20 cellular contexts compared by ENCODE assay signal in the genomic region with DNA sequence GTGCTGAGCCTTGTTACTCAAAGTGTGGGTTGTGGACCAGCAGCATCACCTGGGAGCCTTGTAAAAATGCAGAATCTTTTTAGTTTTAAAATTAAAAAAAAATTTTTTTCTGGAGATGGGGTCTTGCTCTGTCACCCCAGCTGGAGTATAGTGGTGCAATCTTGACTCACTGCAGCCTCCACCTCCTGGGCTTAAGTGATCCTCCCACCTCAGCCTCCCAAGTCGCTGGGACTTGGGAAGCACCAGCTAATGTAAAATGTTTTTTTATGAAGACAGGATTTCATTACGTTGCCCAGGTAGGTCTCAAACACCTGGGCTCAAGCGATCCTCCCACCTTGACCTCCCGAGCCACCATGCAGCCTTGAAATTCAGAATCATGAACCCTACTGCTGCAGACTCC. TPM values are rescaled to one million over a fixed set of nuclear protein-coding genes. Genes with fewer than 3 reads are reported as not detected.
A peak's percentile ranks its signal among the peaks of the same experiment; 100 is the strongest.
DNase-seq lines count a peak whose midpoint lies in the region; ATAC-seq, FAIRE-seq and TF ChIP-seq lines count a peak whose summit lies in the region.
"Had no signal": no experiment of that assay in that cellular context is flagged by ENCODE, and none has a peak within 500 bp of the region (broad histone marks: within the 10 kb centered on the region; RNA-seq: fewer than 3 reads in every experiment).

No MANE protein-coding gene starts in this region.

- H3K9ac ChIP-seq in HepG2 (ENCODE audit: insufficient read depth, low read depth, low read length): peak overlapping the region; percentile 73
- H3K9ac ChIP-seq: BLaER1 treated with 17β-estradiol and CSF1 and Interleukin-3, amounts not matched to agents 10 nM and 100 nM had no signal

- CTCF ChIA-PET in HepG2 (lab: Yijun Ruan, JAX; ENCODE audit: low intra/inter-chr PET ratio, low total read pairs): no interaction called here

- POLR2A ChIA-PET in HepG2 (lab: Yijun Ruan, JAX): interaction anchor here (1.1 to 4.1 kb wide), 6 partner anchors 9 to 89 kb away, joined by 4 to 43 read pairs (median 7); a partner anchor contains a TSS

- H3K4me1 ChIP-seq in HepG2 (ENCODE audit: insufficient read depth, low read length) (peaks cover 76% of the 10 kb centered on the region), right lobe of liver (peaks cover 0 to 9% (median 3%) of the 10 kb centered on the region in 4 donors), hepatocyte (ENCODE audit: insufficient read depth) (peaks cover 22% of the 10 kb centered on the region), psoas muscle (peaks cover 66% of the 10 kb centered on the region), transverse colon (peaks cover 3 to 37% (median 25%) of the 10 kb centered on the region in 4 donors), SJCRH30 (no peaks in the 10 kb centered on the region), testis (no peaks in the 10 kb centered on the region)
- H3K4me1 ChIP-seq: BLaER1 treated with 17β-estradiol and CSF1 and Interleukin-3, amounts not matched to agents 10 nM and 100 nM had no signal

- no peak for ATAC-seq in HepG2
- no peak for ATAC-seq in right lobe of liver
- no peak for ATAC-seq in psoas muscle

- peak overlapping the region in 2 of 3 experiments; percentile 29 to 51; a peak in 2 of 6 replicates for H3K4me3 ChIP-seq in HepG2 (replicated peaks in 1 of 3; ENCODE audit: insufficient read depth in 1 of 3, low read depth in 2 of 3, low read length in 3 of 3)
- H3K4me3 ChIP-seq in right lobe of liver: no peak overlapping the region
- no peak overlapping the region for H3K4me3 ChIP-seq in hepatocyte
- peak overlapping the region; percentile 40 for H3K4me3 ChIP-seq in psoas muscle
- no peak overlapping the region for H3K4me3 ChIP-seq in transverse colon
- H3K4me3 ChIP-seq in SJCRH30: no peak overlapping the region
- H3K4me3 ChIP-seq in testis: no peak overlapping the region
- H3K4me3 ChIP-seq: BLaER1 treated with 17β-estradiol and CSF1 and Interleukin-3, amounts not matched to agents 10 nM and 100 nM had no signal

- H3K79me2 ChIP-seq in HepG2 (ENCODE audit: insufficient read depth, low read length) (no peaks in the 10 kb centered on the region), hepatocyte (no peaks in the 10 kb centered on the region)

- DNase-seq in HepG2 (ENCODE audit: low spot score): no peak
- DNase-seq in right lobe of liver: no peak
- DNase-seq in hepatocyte (ENCODE audit: low spot score): no peak
- DNase-seq in psoas muscle: no peak
- DNase-seq in transverse colon: no peak
- no peak for DNase-seq in globus pallidus (ENCODE audit: low spot score)
- no peak for DNase-seq in SJCRH30
- no peak for DNase-seq in testis
- DNase-seq: ACHN; CD4-positive, alpha-beta T cell; DMS79; EL; HCEC 1CT; HFFc6 had no signal

- H4K20me1 ChIP-seq in HepG2 (ENCODE audit: insufficient read depth, low read length): no peaks in the 10 kb centered on the region
- no peaks in the 10 kb centered on the region for H4K20me1 ChIP-seq in hepatocyte (ENCODE audit: insufficient read depth, poor library complexity, severe bottlenecking)
- H4K20me1 ChIP-seq: BLaER1 treated with 17β-estradiol and CSF1 and Interleukin-3, amounts not matched to agents 10 nM and 100 nM had no signal

- H2AFZ ChIP-seq in HepG2 (ENCODE audit: low read length) (no peak overlapping the region), hepatocyte (no peak overlapping the region)

- TF ChIP-seq RAD21 in HepG2 (CRISPR knock-in tag; IDR thresholded peaks at IDR 0.05): no peak

- intact Hi-C loops in HepG2 (cut with micrococcal nuclease; ENCODE audit: unreplicated experiment) (loop anchor here (2.0 to 5.0 kb wide), 2 partner anchors 38 to 448 kb away; no protein-coding TSS in a partner anchor), right lobe of liver (cut with DNase I) (no loop called here), psoas muscle (cut with DNase I) (no loop called here), transverse colon (cut with DNase I; ENCODE audit: low total_unique reads) (no loop called here), testis (cut with DNase I; ENCODE audit: low total_unique reads) (no loop called here)

- in situ Hi-C loops in HepG2 (cut with HindIII; ENCODE audit: extremely low pct_ligation_motif_present, low pct_unique_long_range_greater_than_20kb) (loop anchor here (10.0 kb wide), 1 partner anchor 86 kb away; a partner anchor contains a TSS), transverse colon (cut with MboI; ENCODE audit: low pct_ligation_motif_present in 1 of 4, low pct_unique_long_range_greater_than_20kb in 1 of 4, low sequenced_read_pairs in 3 of 4) (no loop called here)

- no peaks in the 10 kb centered on the region for H3K9me3 ChIP-seq in HepG2 (ENCODE audit: low read length)
- H3K9me3 ChIP-seq in right lobe of liver: no peaks in the 10 kb centered on the region
- H3K9me3 ChIP-seq in hepatocyte (ENCODE audit: low read depth): no peaks in the 10 kb centered on the region
- no peaks in the 10 kb centered on the region for H3K9me3 ChIP-seq in psoas muscle
- no peaks in the 10 kb centered on the region for H3K9me3 ChIP-seq in transverse colon
- no peaks in the 10 kb centered on the region for H3K9me3 ChIP-seq in SJCRH30 (replicated peaks)
- H3K9me3 ChIP-seq in testis: no peaks in the 10 kb centered on the region
- H3K9me3 ChIP-seq: BLaER1 treated with 17β-estradiol and CSF1 and Interleukin-3, amounts not matched to agents 10 nM and 100 nM had no signal

- no peaks in the 10 kb centered on the region for H3K27me3 ChIP-seq in HepG2 (ENCODE audit: control insufficient read depth in 1 of 2, insufficient read depth in 2 of 2, low read length in 2 of 2)
- H3K27me3 ChIP-seq in right lobe of liver: no peaks in the 10 kb centered on the region
- H3K27me3 ChIP-seq in hepatocyte: no peaks in the 10 kb centered on the region
- H3K27me3 ChIP-seq in psoas muscle (ENCODE audit: insufficient read depth in 3 of 3, low read length in 2 of 3): no peaks in the 10 kb centered on the region
- H3K27me3 ChIP-seq in transverse colon: no peaks in the 10 kb centered on the region
- no peaks in the 10 kb centered on the region for H3K27me3 ChIP-seq in SJCRH30
- H3K27me3 ChIP-seq in testis: no peaks in the 10 kb centered on the region
- H3K27me3 ChIP-seq: BLaER1 treated with 17β-estradiol and CSF1 and Interleukin-3, amounts not matched to agents 10 nM and 100 nM had no signal

- H3K4me2 ChIP-seq in HepG2 (ENCODE audit: low read depth, low read length): peak overlapping the region; percentile 93
- H3K4me2 ChIP-seq in hepatocyte: peak overlapping the region; percentile 54
- H3K4me2 ChIP-seq: BLaER1 treated with 17β-estradiol and CSF1 and Interleukin-3, amounts not matched to agents 10 nM and 100 nM had no signal

- no peak for FAIRE-seq in HepG2 (lab: Jason Lieb, UNC)
- FAIRE-seq: G401.6, GM12891, HTR-8/SVneo had no signal

- WGBS in HepG2 (ENCODE audit: low lambda C conversion rate): 98% methylated on average over 4 of the region's 4 CpGs
- WGBS in right lobe of liver (ENCODE audit: insufficient coverage, low coverage, low lambda C conversion rate, missing lambda C conversion rate): 82% methylated on average over 4 of the region's 4 CpGs
- 82% methylated on average over 4 of the region's 4 CpGs for WGBS in hepatocyte (ENCODE audit: low lambda C conversion rate, missing lambda C conversion rate)
- 56 to 62% (median 58%) methylated on average over 4 of the region's 4 CpGs for WGBS in psoas muscle, 3 donors
- WGBS in transverse colon (ENCODE audit: low coverage in 1 of 2), 2 donors: 93 to 95% methylated on average over 3 to 4 of the region's 4 CpGs
- WGBS in testis, 2 donors: 90 to 92% methylated on average over 4 of the region's 4 CpGs

- TF ChIP-seq EP300 in HepG2 (IDR thresholded peaks at IDR 0.05; ENCODE audit: low read depth in 2 of 2, low read length in 2 of 2) (no peak), HepG2 (CRISPR knock-in tag; IDR thresholded peaks at IDR 0.05; ENCODE audit: borderline replicate concordance) (no peak), transverse colon (IDR thresholded peaks at IDR 0.05; ENCODE audit: low read depth) (no peak)

- TF ChIP-seq POLR2A in HepG2 (IDR thresholded peaks at IDR 0.05; ENCODE audit: insufficient read depth in 1 of 2, low read depth in 2 of 2, low read length in 2 of 2) (no peak), right lobe of liver (IDR thresholded peaks at IDR 0.05) (no peak), transverse colon (IDR thresholded peaks at IDR 0.05) (no peak), testis (IDR thresholded peaks at IDR 0.05) (no peak)

- BruUV-seq in HepG2 (replicated peaks; lab: Mats Ljungman, UMichigan): no TSS peak

- H3K36me3 ChIP-seq in HepG2 (replicated peaks in 1 of 2; ENCODE audit: control insufficient read depth in 1 of 2, insufficient read depth in 2 of 2, low read length in 2 of 2): no peaks in the 10 kb centered on the region
- no peaks in the 10 kb centered on the region for H3K36me3 ChIP-seq in right lobe of liver
- no peaks in the 10 kb centered on the region for H3K36me3 ChIP-seq in hepatocyte (replicated peaks; ENCODE audit: insufficient read depth, low read depth)
- peaks cover 0 to 8% of the 10 kb centered on the region in 2 donors for H3K36me3 ChIP-seq in psoas muscle (ENCODE audit: insufficient read depth in 1 of 2, low read depth in 1 of 2)
- H3K36me3 ChIP-seq in transverse colon: no peaks in the 10 kb centered on the region
- H3K36me3 ChIP-seq in SJCRH30: no peaks in the 10 kb centered on the region
- no peaks in the 10 kb centered on the region for H3K36me3 ChIP-seq in testis (ENCODE audit: low read depth, missing control alignments)
- H3K36me3 ChIP-seq: BLaER1 treated with 17β-estradiol and CSF1 and Interleukin-3, amounts not matched to agents 10 nM and 100 nM had no signal

- TF ChIP-seq CTCF in HepG2 (CRISPR knock-in tag; IDR thresholded peaks at IDR 0.05): no peak
- TF ChIP-seq CTCF in right lobe of liver (IDR thresholded peaks at IDR 0.05): no peak
- no peak for TF ChIP-seq CTCF in hepatocyte (IDR thresholded peaks at IDR 0.05; ENCODE audit: poor library complexity)
- no peak for TF ChIP-seq CTCF in psoas muscle (IDR thresholded peaks at IDR 0.05)
- no peak for TF ChIP-seq CTCF in transverse colon (IDR thresholded peaks at IDR 0.05)
- TF ChIP-seq CTCF in testis (IDR thresholded peaks at IDR 0.05): no peak

- H3K27ac ChIP-seq in HepG2 (ENCODE audit: extremely low read length, insufficient read depth, low read length): peak overlapping the region; percentile 98
- no peak overlapping the region for H3K27ac ChIP-seq in right lobe of liver
- H3K27ac ChIP-seq in hepatocyte: peak overlapping the region; percentile 70
- peak overlapping the region; percentile 88 for H3K27ac ChIP-seq in psoas muscle
- peak overlapping the region; percentile 73 to 83 (median 78) for H3K27ac ChIP-seq in transverse colon
- no peak overlapping the region for H3K27ac ChIP-seq in SJCRH30
- H3K27ac ChIP-seq in testis: no peak overlapping the region
- H3K27ac ChIP-seq: BLaER1 treated with 17β-estradiol and CSF1 and Interleukin-3, amounts not matched to agents 10 nM and 100 nM had no signal

- no peaks in the 10 kb centered on the region for H3K9me2 ChIP-seq in hepatocyte (replicated peaks; ENCODE audit: insufficient read depth)

RNA-seq across cellular contexts. Expression of a gene that starts 14.4 kb away (rescaled TPM):
- 0.31 and 0.44 TPM in 2 replicates for total RNA-seq in HepG2 (2016; rRNA removed; fragmentation: Illumina TruSeq; extraction: Trizol)
- not detected in 2 replicates for total RNA-seq in HepG2 (2016; cell fraction: cytosol; rRNA removed; fragmentation: Illumina TruSeq; extraction: Trizol; ENCODE audit: low read depth)
- total RNA-seq in HepG2 (2016; cell fraction: insoluble cytoplasmic fraction; rRNA removed; fragmentation: Illumina TruSeq; extraction: Trizol): 0.24 and 0.28 TPM in 2 replicates
- total RNA-seq in HepG2 (2016; cell fraction: membrane; rRNA removed; fragmentation: Illumina TruSeq; extraction: Trizol): 0.15 and 0.28 TPM in 2 replicates
- 0.31 and 0.34 TPM in 2 replicates for total RNA-seq in HepG2 (2016; cell fraction: nucleus; rRNA removed; fragmentation: Illumina TruSeq; extraction: Trizol)
- 0.34 and 0.53 TPM in 2 replicates for polyA plus RNA-seq in HepG2 (2011; rRNA removed)
- 0.19 and 0.23 TPM in 2 replicates for polyA plus RNA-seq in HepG2 (2011; cell fraction: cytosol; rRNA removed)
- polyA plus RNA-seq in HepG2 (2011; cell fraction: nucleus; rRNA removed): 0.16 and 0.21 TPM in 2 replicates
- polyA plus RNA-seq in HepG2 (2012): 0.15 and 0.30 TPM in 2 replicates
- 0.08 and 0.12 TPM in 2 replicates for polyA plus RNA-seq in HepG2 (2016; cell fraction: cytosol; fragmentation: Illumina TruSeq; extraction: Trizol; ENCODE audit: low read depth)
- 0.50 and 0.66 TPM in 2 replicates for polyA plus RNA-seq in HepG2 (2016; cell fraction: insoluble cytoplasmic fraction; fragmentation: Illumina TruSeq; extraction: Trizol; ENCODE audit: low read depth)
- 0.13 and 0.16 TPM in 2 replicates for polyA plus RNA-seq in HepG2 (2016; cell fraction: membrane; fragmentation: Illumina TruSeq; extraction: Trizol; ENCODE audit: low read depth)
- polyA plus RNA-seq in HepG2 (2016; cell fraction: nucleus; fragmentation: Illumina TruSeq; extraction: Trizol; ENCODE audit: insufficient read depth, low read depth): 0.40 and 0.91 TPM in 2 replicates
- 0.22 TPM in 1 of 2 replicates, not detected in the other for polyA minus RNA-seq in HepG2 (2011; rRNA and poly(A)+ RNA removed; ENCODE audit: low replicate concordance)
- polyA minus RNA-seq in HepG2 (2011; cell fraction: cytosol; rRNA and poly(A)+ RNA removed): 0.69 TPM in 1 of 2 replicates, not detected in the other
- 0.39 and 0.62 TPM in 2 replicates for polyA minus RNA-seq in HepG2 (2011; cell fraction: nucleus; rRNA and poly(A)+ RNA removed)
- total RNA-seq in right lobe of liver: 1 to 10 TPM in 2 of 6 experiments, under 1 TPM in 3, not detected in 1; 0.07 to 6.3 (median 0.66) TPM
- total RNA-seq in hepatocyte: 3.2 and 3.4 TPM in 2 replicates
- 1.1 and 1.7 TPM in 2 replicates for polyA plus RNA-seq in hepatocyte
- total RNA-seq in psoas muscle: 1,000 to 10,000 TPM; 4,088 to 7,509 (median 4,961) TPM
- polyA plus RNA-seq in psoas muscle: 1,000 to 10,000 TPM; 1,084 to 2,883 (median 2,460) TPM
- 100 to 1,000 TPM in 3 of 4 donors, not detected in 1; 151 to 247 (median 182) TPM for total RNA-seq in transverse colon
- total RNA-seq in SJCRH30 (2014; rRNA removed; shearing (Covaris generic)): not detected in 2 replicates
- 1 to 10 TPM; 2.5 to 3.7 TPM for total RNA-seq in testis
- polyA plus RNA-seq in testis (ENCODE audit: insufficient read depth, low read depth, low replicate concordance): 31.2 TPM
- total RNA-seq: A172; CD4-positive, alpha-beta T cell; H4; HFFc6 had no signal

Comparison
In these comparisons a context has a peak if more than half of its experiments do, and no peak if none do; other contexts are left out.
1. H3K27ac ChIP-seq: peak in HepG2 (single experiment), hepatocyte (single experiment), psoas muscle (single experiment) and transverse colon (4 of 4); none in right lobe of liver (0 of 3), SJCRH30 (single experiment) and testis (0 of 2).
2. H3K4me3 ChIP-seq: peak in HepG2 (2 of 3) and psoas muscle (single experiment); none in right lobe of liver (0 of 3), hepatocyte (single experiment), transverse colon (0 of 4), SJCRH30 (single experiment) and testis (0 of 2).
3. RNA of a gene that starts 14.4 kb away (total RNA-seq): 4,088 to 7,509 TPM in psoas muscle; 151 to 247 TPM in transverse colon, 2.5 to 3.7 TPM in testis, 3.2 to 3.4 TPM in hepatocyte, 0.07 to 6.3 TPM in right lobe of liver, 0.15 to 0.44 TPM in HepG2 and not detected in SJCRH30; every median in the first group is over 10 times any median in the second.